In the genomic region with DNA sequence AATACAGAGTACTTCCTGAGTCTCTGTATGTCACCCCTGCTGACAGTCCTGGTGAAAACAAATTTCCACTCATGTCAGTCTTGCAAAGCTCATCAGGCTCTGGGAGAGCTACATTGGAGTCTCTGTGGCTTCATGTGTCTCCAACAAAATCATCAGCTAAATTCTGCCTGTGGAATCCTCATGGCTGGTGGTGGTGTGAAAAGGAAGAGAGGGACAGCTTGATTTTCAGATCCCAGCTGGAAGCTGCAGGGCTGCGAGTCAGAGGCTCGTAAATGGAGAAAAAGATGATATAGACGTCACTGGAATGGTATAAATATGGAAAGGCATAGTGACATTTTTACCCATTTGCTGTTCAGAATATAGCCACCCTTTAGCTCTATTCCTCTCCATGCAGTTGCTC, we compare ENCODE assay signal across 9 cellular contexts.
"Had no signal": no experiment of that assay in that cellular context is flagged by ENCODE, and none has a peak within 500 bp of the region (broad histone marks: within the 10 kb centered on the region; RNA-seq: fewer than 3 reads in every experiment).

No MANE protein-coding gene starts in this region.

- H3K27ac ChIP-seq: GM23248, HL-60 had no signal

- H3K9me3 Mint-ChIP-seq: IgD-negative memory B cell had no signal

- H3K4me3 ChIP-seq: GM23248, HAP-1 had no signal

- H3K4me3 Mint-ChIP-seq: HFFc6, IgD-negative memory B cell had no signal

- H3K36me3 Mint-ChIP-seq: IgD-negative memory B cell had no signal

- FAIRE-seq: HepG2 had no signal

- ATAC-seq: HCT116, HepG2 had no signal

- H2AFZ ChIP-seq: GM23248 had no signal

- H3K4me1 Mint-ChIP-seq: IgD-negative memory B cell had no signal

- H3K9ac ChIP-seq: GM23248 had no signal

- DNase-seq: GM23248, GOT3, H7, HFFc6 had no signal

- H3K27ac Mint-ChIP-seq: HFFc6, IgD-negative memory B cell had no signal

- H3K4me1 ChIP-seq: HAP-1 had no signal

- H3K36me3 ChIP-seq: HAP-1 had no signal

- H3K9me3 ChIP-seq: HAP-1 had no signal
